19 cellular contexts compared by ENCODE assay signal in the genomic region with DNA sequence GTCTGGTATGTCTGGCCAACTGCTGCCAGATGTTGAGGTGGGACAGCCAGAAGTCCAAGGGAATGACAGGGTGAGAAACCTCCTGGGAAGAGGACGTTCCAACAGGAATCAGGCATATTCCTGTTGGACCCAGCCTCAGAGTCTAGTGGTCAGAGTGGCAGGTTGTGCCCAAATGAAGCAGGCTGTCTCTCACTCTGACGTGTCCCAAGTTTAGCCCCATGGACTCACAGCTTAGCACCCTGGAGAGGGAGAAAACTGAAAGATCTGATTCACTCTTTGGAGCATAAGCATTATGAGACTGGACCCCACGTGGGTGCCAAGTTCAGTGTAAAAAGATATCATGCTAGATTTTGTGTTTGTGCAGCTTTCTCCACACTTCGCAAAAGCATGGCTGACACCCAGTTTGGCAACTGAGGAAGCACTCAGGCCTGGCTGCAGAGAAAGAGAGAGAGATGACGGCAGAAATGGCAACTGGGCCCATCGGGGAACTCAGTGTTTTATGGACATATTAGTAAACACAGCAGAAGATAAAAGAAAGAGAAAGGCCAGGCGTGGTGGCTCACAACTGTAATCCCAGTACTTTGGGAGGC.
"Had no signal": no experiment of that assay in that cellular context is flagged by ENCODE, and none has a peak within 500 bp of the region (broad histone marks: within the 10 kb centered on the region; RNA-seq: fewer than 3 reads in every experiment).

No MANE protein-coding gene starts in this region.

- H3K4me1 ChIP-seq: gastroesophageal sphincter, psoas muscle had no signal

- H3K36me3 Mint-ChIP-seq: naive B cell had no signal

- H3K27me3 ChIP-seq: esophagus squamous epithelium, gastroesophageal sphincter, sigmoid colon had no signal

- H3K36me3 ChIP-seq: esophagus squamous epithelium, gastroesophageal sphincter, sigmoid colon had no signal

- H3K27ac ChIP-seq: epithelial cell of prostate, esophagus squamous epithelium, gastroesophageal sphincter, psoas muscle, sigmoid colon had no signal

- H3K4me1 Mint-ChIP-seq: naive B cell had no signal

- FAIRE-seq: keratinocyte, small intestine had no signal

- H3K27me3 Mint-ChIP-seq: dendritic cell treated with granulocyte-macrophage colony-stimulating factor and Interleukin-4, amounts not matched to agents 40 ng/mL and 50 ng/mL, for 4 days; effector memory CD8-positive, alpha-beta T cell; naive B cell had no signal

- H3K9me3 ChIP-seq: esophagus squamous epithelium, gastroesophageal sphincter, psoas muscle, sigmoid colon had no signal

- H3K9me3 Mint-ChIP-seq: dendritic cell treated with granulocyte-macrophage colony-stimulating factor and Interleukin-4, amounts not matched to agents 40 ng/mL and 50 ng/mL, for 4 days; effector memory CD8-positive, alpha-beta T cell; immature natural killer cell; naive B cell had no signal

- ATAC-seq: effector memory CD8-positive, alpha-beta T cell; gastroesophageal sphincter; psoas muscle had no signal

- H3K27ac Mint-ChIP-seq: dendritic cell treated with granulocyte-macrophage colony-stimulating factor and Interleukin-4, amounts not matched to agents 40 ng/mL and 50 ng/mL, for 4 days; naive B cell had no signal

- H3K4me3 ChIP-seq: esophagus squamous epithelium, gastroesophageal sphincter, psoas muscle, sigmoid colon had no signal

- H3K4me3 Mint-ChIP-seq: dendritic cell treated with granulocyte-macrophage colony-stimulating factor and Interleukin-4, amounts not matched to agents 40 ng/mL and 50 ng/mL, for 4 days; effector memory CD8-positive, alpha-beta T cell; immature natural killer cell; naive B cell; nephron had no signal

- DNase-seq: effector memory CD8-positive, alpha-beta T cell; esophagus squamous epithelium; foreskin fibroblast; glutamatergic neuron; immature natural killer cell; mesendoderm; naive B cell; psoas muscle; retina; sigmoid colon; small intestine; stimulated activated CD4-positive, alpha-beta T cell treated with anti-CD3 and anti-CD28 coated beads, Interleukin-12 subunit alpha, Interleukin-12 subunit beta, amount 100 ng/mL, for 4 hours; stimulated activated naive CD4-positive, alpha-beta T cell treated with Interleukin-2 at 50 U/mL for 16 hours; trophoblast cell had no signal
